In the genomic region with DNA sequence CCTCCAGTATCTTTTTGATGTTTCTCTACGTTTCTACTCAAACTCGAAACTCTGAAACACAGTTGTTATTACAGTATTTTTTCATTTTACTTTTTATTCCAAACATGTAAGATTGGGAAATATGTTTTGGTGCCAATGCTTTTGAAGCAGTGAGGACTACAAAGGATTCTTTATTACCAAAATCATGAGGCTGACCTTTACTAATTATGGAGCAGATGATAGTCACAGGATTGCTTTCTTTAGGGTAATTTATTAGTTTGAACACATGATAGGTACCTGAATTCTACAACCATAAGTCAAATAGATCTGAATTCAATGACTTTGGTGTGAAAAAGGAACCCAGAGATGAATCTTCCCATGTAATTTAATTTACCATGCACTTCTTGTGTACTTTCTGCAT, we compare ENCODE assay signal across 3 cellular contexts.
"Had no signal": no experiment of that assay in that cellular context is flagged by ENCODE, and none has a peak within 500 bp of the region (broad histone marks: within the 10 kb centered on the region; RNA-seq: fewer than 3 reads in every experiment).

No MANE protein-coding gene starts in this region.

- ATAC-seq: GM12878 had no signal

- H3K4me3 ChIP-seq: GM12878 had no signal

- DNase-seq: GDM1, GF-D8 had no signal
